ENCODE assay signal across 20 cellular contexts in genomic region chr7:1320616-1321289, GRCh38.
A peak's percentile ranks its signal among the peaks of the same experiment; 100 is the strongest.
DNase-seq lines count a peak whose midpoint lies in the region; FAIRE-seq and TF ChIP-seq lines count a peak whose summit lies in the region.
"Had no signal": no experiment of that assay in that cellular context is flagged by ENCODE, and none has a peak within 500 bp of the region (broad histone marks: within the 10 kb centered on the region; RNA-seq: fewer than 3 reads in every experiment).

No MANE protein-coding gene starts in this region.

- H4K5ac ChIP-seq in H1 (ENCODE audit: insufficient read length, low read depth, low read length), result no peak overlapping the region

- peak overlapping the region; percentile 42 for H3K9ac ChIP-seq in NT2/D1 (ENCODE audit: insufficient read length, low read depth)
- H3K9ac ChIP-seq in H1 (replicated peaks in 1 of 4; ENCODE audit: extremely low read depth in 1 of 4, low read depth in 3 of 4, low read length in 3 of 4), result no peak overlapping the region
- H3K9ac ChIP-seq: KMS-11 had no signal

- H3K27ac ChIP-seq in H1 (ENCODE audit: low read depth, low read length), result no peak overlapping the region
- H3K27ac ChIP-seq: KMS-11, PC-9, RWPE1, SJSA1 had no signal

- no peak overlapping the region for H3K4me3 ChIP-seq in NT2/D1 (ENCODE audit: insufficient read length, low read depth)
- H3K4me3 ChIP-seq in H1 (ENCODE audit: extremely low read depth in 1 of 4, insufficient read depth in 2 of 4, low read depth in 3 of 4, low read length in 4 of 4), result no peak overlapping the region
- H3K4me3 ChIP-seq: PC-9, SJSA1 had no signal

- H3K27me3 ChIP-seq in NT2/D1 (ENCODE audit: insufficient read depth, insufficient read length) (no peaks in the 10 kb centered on the region), H1 (replicated peaks in 1 of 4; ENCODE audit: control insufficient read depth in 3 of 4, extremely low read depth in 1 of 4, insufficient read depth in 3 of 4, low read length in 3 of 4) (no peaks in the 10 kb centered on the region)

- TF ChIP-seq EP300 in H1 (IDR thresholded peaks at IDR 0.05; ENCODE audit: borderline replicate concordance in 1 of 2, low read depth in 2 of 2, low read length in 2 of 2), result no peak

- H2BK12ac ChIP-seq in H1 (ENCODE audit: low read depth, low read length), result no peak overlapping the region

- no peaks in the 10 kb centered on the region for H3K36me3 ChIP-seq in NT2/D1 (ENCODE audit: insufficient read depth, insufficient read length, low read length)
- H3K36me3 ChIP-seq in H1 (ENCODE audit: control insufficient read depth in 2 of 4, insufficient read depth in 4 of 4, low read length in 3 of 4), result no peaks in the 10 kb centered on the region
- H3K36me3 ChIP-seq: BE2C, SJSA1 had no signal

- no peaks in the 10 kb centered on the region for H3K36me3 Mint-ChIP-seq in CD14-positive monocyte
- no peaks in the 10 kb centered on the region for H3K36me3 Mint-ChIP-seq in nephron progenitor cell (ENCODE audit: low read depth)

- peak overlapping the region; percentile 9; the same call in 1 of the 2 replicates for H2BK15ac ChIP-seq in H1 (ENCODE audit: low read length)

- H3K4me1 Mint-ChIP-seq in CD14-positive monocyte, result no peaks in the 10 kb centered on the region
- peaks cover 59% of the 10 kb centered on the region for H3K4me1 Mint-ChIP-seq in nephron progenitor cell

- no peak overlapping the region for H2BK5ac ChIP-seq in H1 (ENCODE audit: low read depth, low read length)

- TF ChIP-seq CTCF in CD14-positive monocyte (IDR thresholded peaks at IDR 0.05) (no peak), H1 (IDR thresholded peaks at IDR 0.05; ENCODE audit: control extremely low read depth in 1 of 3, insufficient read depth in 1 of 3, low read depth in 1 of 3, low read length in 3 of 3) (no peak), nephron progenitor cell (IDR thresholded peaks at IDR 0.05) (no peak)

- no peak overlapping the region for H3K4me2 ChIP-seq in H1 (ENCODE audit: insufficient read depth in 1 of 2, low read depth in 2 of 2, low read length in 2 of 2)
- H3K4me2 ChIP-seq: KMS-11, PC-9 had no signal

- H3K23me2 ChIP-seq in H1 (ENCODE audit: low read depth, low read length), result no peaks in the 10 kb centered on the region

- TF ChIP-seq POLR2A in H1 (IDR thresholded peaks at IDR 0.05; ENCODE audit: control extremely low read depth in 1 of 2, low read depth in 2 of 2, low read length in 2 of 2), result no peak

- peaks cover 0 to 3% of the 10 kb centered on the region in 2 experiments for H4K20me1 ChIP-seq in H1 (replicated peaks in 1 of 2; ENCODE audit: control insufficient read depth in 1 of 2, insufficient read depth in 2 of 2, low read length in 2 of 2)

- H3K27me3 Mint-ChIP-seq in CD14-positive monocyte (ENCODE audit: low read depth in 3 of 3) (peaks cover 6 to 42% (median 14%) of the 10 kb centered on the region in 3 donors), nephron progenitor cell (ENCODE audit: low read depth, poor library complexity) (peaks cover 3% of the 10 kb centered on the region)

- 0 out of 2 replicates have a peak overlapping the region, but pooled peaks have one; percentile 0 for H2AK5ac ChIP-seq in H1 (ENCODE audit: low read depth, low read length)

- WGBS in H1 (ENCODE audit: extremely low coverage in 1 of 2, insufficient coverage in 1 of 2, insufficient read length in 1 of 2, insufficient replicate concordance in 2 of 2, low coverage in 1 of 2, low lambda C conversion rate in 2 of 2, missing lambda C conversion rate in 1 of 2), 2 experiments, result 88% methylated on average over 18 of the region's 18 CpGs; no CpG with 5 or more reads in 1 of the 2 experiments

- H3K23ac ChIP-seq in H1 (ENCODE audit: insufficient read length), result no peak overlapping the region

- intact Hi-C loops in CD14-positive monocyte (cut with micrococcal nuclease), result no loop called here

- H3K4me1 ChIP-seq in NT2/D1 (ENCODE audit: insufficient read depth, insufficient read length), result peaks cover 13% of the 10 kb centered on the region
- no peaks in the 10 kb centered on the region; a peak in 1 of 7 replicates for H3K4me1 ChIP-seq in H1 (replicated peaks in 1 of 4; ENCODE audit: control insufficient read depth in 3 of 4, insufficient read depth in 4 of 4, low read length in 3 of 4)
- H3K4me1 ChIP-seq: BE2C, SJSA1 had no signal

- no peaks in the 10 kb centered on the region for H3K79me2 ChIP-seq in H1 (ENCODE audit: control insufficient read depth in 1 of 2, insufficient read depth in 2 of 2, low read length in 2 of 2)

- POLR2A ChIA-PET in H1 (lab: Charles Lee; ENCODE audit: partially characterized antibody), result no interaction called here

- H2BK120ac ChIP-seq in H1 (replicated peaks; ENCODE audit: low read depth, low read length), result no peak overlapping the region

- H4K8ac ChIP-seq in H1 (ENCODE audit: extremely low read depth, insufficient read depth, low read length), result peak overlapping the region; percentile 41

- DNase-seq in CD14-positive monocyte (ENCODE audit: low spot score) (peak; percentile 40), NT2/D1 (ENCODE audit: low read depth, low spot score) (no peak), H1 (ENCODE audit: low read depth in 1 of 2, low spot score in 2 of 2) (no peak), nephron progenitor cell (peak; percentile 9), SW480 (ENCODE audit: low spot score) (no peak), anterior cingulate cortex (lab: John Stamatoyannopoulos, UW) (no peak), NOMO-1 treated with dmso at 0.1 percent for 144 hours (lab: John Stamatoyannopoulos, UW; ENCODE audit: unreplicated experiment) (no peak)
- DNase-seq in activated CD4-positive, alpha-beta T cell treated with anti-CD3 and anti-CD28 coated beads, Interleukin-2, amount 50 U/mL, for 1 hour, result no peak
- DNase-seq: BE2C; CD4-positive, alpha-beta T cell; DMS153; GDM1; MV-4-11; NCI-H187; NCI-H226; PC-9 had no signal

- no peak overlapping the region for H2AFZ ChIP-seq in H1 (ENCODE audit: low read length)
- H2AFZ ChIP-seq: PC-9 had no signal

- no peak overlapping the region for H3K4ac ChIP-seq in H1 (replicated peaks; ENCODE audit: insufficient read length, low read depth, low read length)

- no peaks in the 10 kb centered on the region for H3K79me1 ChIP-seq in H1 (ENCODE audit: low read depth, low read length)

- CTCF ChIA-PET in H1 (lab: Charles Lee; ENCODE audit: partially characterized antibody), result interaction anchor here (0.8 kb wide), 1 partner anchor 12 kb away, joined by 3 read pairs; no protein-coding TSS in a partner anchor

- H3K18ac ChIP-seq in H1 (ENCODE audit: extremely low read depth, low read length), result no peak overlapping the region

- no peak overlapping the region for H2BK20ac ChIP-seq in H1 (ENCODE audit: low read length)

- no peak overlapping the region for H3K4me3 Mint-ChIP-seq in CD14-positive monocyte
- no peak overlapping the region for H3K4me3 Mint-ChIP-seq in nephron progenitor cell
- H3K4me3 Mint-ChIP-seq: CD4-positive, alpha-beta T cell had no signal

- no peak overlapping the region for H3K56ac ChIP-seq in H1 (replicated peaks; ENCODE audit: insufficient read length, low read depth, low read length)

- H3K9me3 Mint-ChIP-seq in CD14-positive monocyte, result peaks cover 0 to 5% (median 2%) of the 10 kb centered on the region in 7 donors
- no peaks in the 10 kb centered on the region for H3K9me3 Mint-ChIP-seq in nephron progenitor cell
- H3K9me3 Mint-ChIP-seq: CD4-positive, alpha-beta T cell had no signal

- H3K9me3 ChIP-seq in NT2/D1 (ENCODE audit: insufficient read depth, low read length), result no peaks in the 10 kb centered on the region
- no peaks in the 10 kb centered on the region for H3K9me3 ChIP-seq in H1 (ENCODE audit: insufficient read depth in 2 of 2, low read depth in 1 of 2, low read length in 1 of 2)
- H3K9me3 ChIP-seq: BE2C, SJSA1 had no signal

- H3K27ac Mint-ChIP-seq in CD14-positive monocyte (no peak overlapping the region), nephron progenitor cell (no peak overlapping the region)
- H3K27ac Mint-ChIP-seq: CD4-positive, alpha-beta T cell had no signal

- no peak overlapping the region for H4K91ac ChIP-seq in H1 (replicated peaks; ENCODE audit: insufficient read length, low read length)

- no peak for FAIRE-seq in H1 (lab: Jason Lieb, UNC)
- FAIRE-seq: A204.1 had no signal

- no peak overlapping the region for H3K14ac ChIP-seq in H1 (ENCODE audit: insufficient read length)

- TF ChIP-seq RAD21 in H1 (IDR thresholded peaks at IDR 0.05 in 1 of 2, conservative IDR thresholded peaks at IDR 0.05 in 1 of 2; ENCODE audit: low read depth in 2 of 2, low read length in 2 of 2), result no peak

TF ChIP-seq in H1, 55 proteins besides CTCF, POLR2A, EP300 and RAD21:
- no peak for TF ChIP-seq BRCA1 (IDR thresholded peaks at IDR 0.05; ENCODE audit: low read depth, low read length)
- no peak for TF ChIP-seq SP1 (IDR thresholded peaks at IDR 0.05; ENCODE audit: low read depth, low read length)
- no peak for TF ChIP-seq POLR2AphosphoS5 (IDR thresholded peaks at IDR 0.05; ENCODE audit: low read depth, low read length)
- no peak for TF ChIP-seq BACH1 (IDR thresholded peaks at IDR 0.05; ENCODE audit: low read length)
- no peak for TF ChIP-seq KDM4A (IDR thresholded peaks at IDR 0.05; ENCODE audit: low read depth, low read length, severe bottlenecking)
- no peak for TF ChIP-seq SP2 (IDR thresholded peaks at IDR 0.05; ENCODE audit: low read length)
- TF ChIP-seq POU5F1 (IDR thresholded peaks at IDR 0.05; ENCODE audit: low read depth, low read length), result no peak
- TF ChIP-seq SP4 (IDR thresholded peaks at IDR 0.05; ENCODE audit: low read length), result no peak
- TF ChIP-seq NRF1 (IDR thresholded peaks at IDR 0.05; ENCODE audit: low read depth, low read length), result no peak

Comparison
In these comparisons a context has a peak if more than half of its experiments do, and no peak if none do; other contexts are left out.
1. DNase-seq: peak in CD14-positive monocyte (single experiment) and nephron progenitor cell (single experiment); none in NT2/D1 (single experiment), H1 (0 of 2), SW480 (single experiment), anterior cingulate cortex (0 of 58), activated CD4-positive, alpha-beta T cell treated with anti-CD3 and anti-CD28 coated beads, Interleukin-2, amount 50 U/mL, for 1 hour (single experiment) and NOMO-1 treated with dmso at 0.1 percent for 144 hours (single experiment).